Comparison of ENCODE assay signal across 8 cellular contexts in genomic region chr6:79777713-79778579, GRCh38.
DNase-seq lines count a peak whose midpoint lies in the region; ATAC-seq, FAIRE-seq and TF ChIP-seq lines count a peak whose summit lies in the region.

No MANE protein-coding gene starts in this region.

- peak overlapping the region; percentile 33 for H3K4me3 ChIP-seq in NB4 (ENCODE audit: low read depth, low read length)
- peak overlapping the region; percentile 49 for H3K4me3 ChIP-seq in smooth muscle cell

- H3K36me3 ChIP-seq in smooth muscle cell (ENCODE audit: low read depth): no peaks in the 10 kb centered on the region

- H3K4me1 Mint-ChIP-seq in immature natural killer cell: peaks cover 6 to 13% of the 10 kb centered on the region in 2 donors

- FAIRE-seq in GM12891 (lab: Jason Lieb, UNC): peak; percentile 78

- DNase-seq in GM12891 (ENCODE audit: insufficient read length, low spot score) (peak; percentile 81), NB4 (ENCODE audit: low read depth) (peak; percentile 62), T47D (ENCODE audit: low read depth in 1 of 2, low spot score in 1 of 2) (peak; percentile 66 to 68), immature natural killer cell (peak; percentile 57 to 70 (median 66)), smooth muscle cell (lab: John Stamatoyannopoulos, UW; ENCODE audit: unreplicated experiment) (peak; percentile 65), NCI-H128 (lab: John Stamatoyannopoulos, UW; ENCODE audit: unreplicated experiment) (no peak)

- peak; percentile 88 for TF ChIP-seq CTCF in NB4 (IDR thresholded peaks at IDR 0.05; ENCODE audit: low read depth, low read length)
- TF ChIP-seq CTCF in VCaP (conservative IDR thresholded peaks at IDR 0.05): peak; percentile 98
- peak; percentile 99 for TF ChIP-seq CTCF in smooth muscle cell (IDR thresholded peaks at IDR 0.05; ENCODE audit: borderline replicate concordance, insufficient read depth, poor library complexity, severe bottlenecking)

- no peaks in the 10 kb centered on the region for H3K27me3 ChIP-seq in smooth muscle cell (ENCODE audit: low read depth)

- peak overlapping the region; percentile 21; the same call in 1 of the 2 replicates for H3K27ac ChIP-seq in VCaP
- H3K27ac ChIP-seq in smooth muscle cell (ENCODE audit: low read depth): no peak overlapping the region

- peaks cover 2 to 10% (median 7%) of the 10 kb centered on the region in 3 donors for H3K27me3 Mint-ChIP-seq in immature natural killer cell (ENCODE audit: low read depth in 3 of 3)

- H3K9me3 ChIP-seq in smooth muscle cell (replicated peaks; ENCODE audit: low read depth): no peaks in the 10 kb centered on the region

- H3F3A ChIP-seq in smooth muscle cell (ENCODE audit: low read depth): no peaks in the 10 kb centered on the region

- in situ Hi-C loops in T47D (cut with HindIII; ENCODE audit: low pct_unique_long_range_greater_than_20kb, low sequenced_read_pairs): no loop called here

- TF ChIP-seq POLR2A in GM12891 (IDR thresholded peaks at IDR 0.05; ENCODE audit: low read depth, low read length) (no peak), NB4 (IDR thresholded peaks at IDR 0.05; ENCODE audit: extremely low read depth, insufficient read length) (no peak)

- H3K27ac Mint-ChIP-seq in immature natural killer cell: peak overlapping the region in 1 of 6 donors; percentile 17

- peak overlapping the region; percentile 83 for H3K4me2 ChIP-seq in smooth muscle cell

- H4K20me1 ChIP-seq in smooth muscle cell (ENCODE audit: low read depth): no peaks in the 10 kb centered on the region

- no peaks in the 10 kb centered on the region for H3K79me2 ChIP-seq in smooth muscle cell (ENCODE audit: low read depth)

- peak overlapping the region; percentile 38 to 74 (median 64) for H3K4me3 Mint-ChIP-seq in immature natural killer cell

- H3K9ac ChIP-seq in smooth muscle cell (ENCODE audit: low read depth): peak overlapping the region; percentile 44

- H2AFZ ChIP-seq in smooth muscle cell (ENCODE audit: low read depth): peak overlapping the region; percentile 87

- H3K36me3 Mint-ChIP-seq in immature natural killer cell: no peaks in the 10 kb centered on the region

- peaks cover 4% of the 10 kb centered on the region for H3K4me1 ChIP-seq in smooth muscle cell (ENCODE audit: low read depth)

- peak; percentile 89 for ATAC-seq in HG02623 (IDR thresholded peaks at IDR 0.05; ENCODE audit: unreplicated experiment)

- WGBS in smooth muscle cell (ENCODE audit: low lambda C conversion rate): 22% methylated on average over 34 of the region's 34 CpGs

- H3K9me3 Mint-ChIP-seq in immature natural killer cell: no peaks in the 10 kb centered on the region

TF ChIP-seq in GM12891, 5 proteins besides CTCF, POLR2A, EP300 and RAD21:
- no peak for TF ChIP-seq TAF1 (IDR thresholded peaks at IDR 0.05; ENCODE audit: low read depth, low read length)
- 0 out of 2 replicates have a peak, but pooled peaks have one; percentile 38 for TF ChIP-seq SPI1 (IDR thresholded peaks at IDR 0.05; ENCODE audit: low read depth, low read length)
- TF ChIP-seq PAX5 (IDR thresholded peaks at IDR 0.05; ENCODE audit: insufficient read depth, low read length, severe bottlenecking): no peak
